9 cellular contexts compared by ENCODE assay signal in genomic region chr7:150977382-150978135, GRCh38. TPM values are rescaled to one million over a fixed set of nuclear protein-coding genes. Genes with fewer than 3 reads are reported as not detected.
DNase-seq lines count a peak whose midpoint lies in the region; ATAC-seq, FAIRE-seq and TF ChIP-seq lines count a peak whose summit lies in the region.
"Had no signal": no experiment of that assay in that cellular context is flagged by ENCODE, and none has a peak within 500 bp of the region (broad histone marks: within the 10 kb centered on the region; RNA-seq: fewer than 3 reads in every experiment).

No MANE protein-coding gene starts in this region.

- peaks cover 21% of the 10 kb centered on the region for H3K23me2 ChIP-seq in H1 (ENCODE audit: low read depth, low read length)

- no peak for TF ChIP-seq POLR2A in H1 (IDR thresholded peaks at IDR 0.05; ENCODE audit: control extremely low read depth in 1 of 2, low read depth in 2 of 2, low read length in 2 of 2)

- TF ChIP-seq CTCF in H1 (IDR thresholded peaks at IDR 0.05; ENCODE audit: control extremely low read depth in 1 of 3, insufficient read depth in 1 of 3, low read depth in 1 of 3, low read length in 3 of 3) (no peak), parathyroid adenoma (IDR thresholded peaks at IDR 0.05) (no peak)

- POLR2A ChIA-PET in H1 (lab: Charles Lee; ENCODE audit: partially characterized antibody): interaction anchor here (0.5 to 1.4 kb wide), 6 partner anchors 11 to 633 kb away, joined by 3 to 6 read pairs (median 4); no protein-coding TSS in a partner anchor

- no peaks in the 10 kb centered on the region; the same call in 1 of the 2 replicates for H3K79me1 ChIP-seq in H1 (ENCODE audit: low read depth, low read length)

- no peak overlapping the region for H3K4ac ChIP-seq in H1 (replicated peaks; ENCODE audit: insufficient read length, low read depth, low read length)

- H4K5ac ChIP-seq in H1 (ENCODE audit: insufficient read length, low read depth, low read length): no peak overlapping the region

- no peak overlapping the region for H2BK20ac ChIP-seq in H1 (ENCODE audit: low read length)

- peaks cover 2 to 9% of the 10 kb centered on the region in 2 experiments for H4K20me1 ChIP-seq in H1 (replicated peaks in 1 of 2; ENCODE audit: control insufficient read depth in 1 of 2, insufficient read depth in 2 of 2, low read length in 2 of 2)

- peak; percentile 59 for DNase-seq in NCI-H146 (lab: John Stamatoyannopoulos, UW)
- DNase-seq in NCI-H146 treated with DMSO at 0.1 percent for 48 hours (lab: John Stamatoyannopoulos, UW; ENCODE audit: unreplicated experiment): no peak
- DNase-seq in NCI-H1092 (lab: John Stamatoyannopoulos, UW): peak; percentile 36
- DNase-seq in H1 (ENCODE audit: low read depth in 1 of 2, low spot score in 2 of 2): no peak
- no peak for DNase-seq in NAMALWA (ENCODE audit: low spot score)

- H3K79me2 ChIP-seq in H1 (ENCODE audit: control insufficient read depth in 1 of 2, insufficient read depth in 2 of 2, low read length in 2 of 2) (no peaks in the 10 kb centered on the region), parathyroid adenoma (no peaks in the 10 kb centered on the region)

- H3K9me3 ChIP-seq in H1 (ENCODE audit: insufficient read depth in 2 of 2, low read depth in 1 of 2, low read length in 1 of 2) (no peaks in the 10 kb centered on the region), parathyroid adenoma (ENCODE audit: control insufficient read depth, low read length) (no peaks in the 10 kb centered on the region)

- no peak overlapping the region for H2BK5ac ChIP-seq in H1 (ENCODE audit: low read depth, low read length)

- CTCF ChIA-PET in H1 (lab: Charles Lee; ENCODE audit: partially characterized antibody): interaction anchor here (0.8 to 27.0 kb wide), 4 partner anchors 9 to 133 kb away, joined by 4 to 797 read pairs (median 8); no protein-coding TSS in a partner anchor

- H3K4me3 ChIP-seq in H1 (ENCODE audit: extremely low read depth in 1 of 4, insufficient read depth in 2 of 4, low read depth in 3 of 4, low read length in 4 of 4): peak overlapping the region; percentile 35 to 60 (median 42)
- peak overlapping the region; percentile 61 for H3K4me3 ChIP-seq in parathyroid adenoma (ENCODE audit: low read depth, low read length)

- H2BK15ac ChIP-seq in H1 (ENCODE audit: low read length): peak overlapping the region; percentile 98; the same call in 1 of the 2 replicates

- no peak for FAIRE-seq in H1 (lab: Jason Lieb, UNC)

- 48% methylated on average over 5 of the region's 65 CpGs; no CpG with 5 or more reads in 1 of the 2 experiments for WGBS in H1 (ENCODE audit: extremely low coverage in 1 of 2, insufficient coverage in 1 of 2, insufficient read length in 1 of 2, insufficient replicate concordance in 2 of 2, low coverage in 1 of 2, low lambda C conversion rate in 2 of 2, missing lambda C conversion rate in 1 of 2), 2 experiments

- peak overlapping the region; percentile 84 to 97 for H3K4me2 ChIP-seq in H1 (ENCODE audit: insufficient read depth in 1 of 2, low read depth in 2 of 2, low read length in 2 of 2)
- peak overlapping the region; percentile 65 for H3K4me2 ChIP-seq in parathyroid adenoma (ENCODE audit: low read length)

- no peak for TF ChIP-seq RAD21 in H1 (IDR thresholded peaks at IDR 0.05 in 1 of 2, conservative IDR thresholded peaks at IDR 0.05 in 1 of 2; ENCODE audit: low read depth in 2 of 2, low read length in 2 of 2)

- ATAC-seq in HG03280 (IDR thresholded peaks at IDR 0.05; ENCODE audit: unreplicated experiment) (no peak), HG03520 (IDR thresholded peaks at IDR 0.05; ENCODE audit: unreplicated experiment) (no peak)

- peak overlapping the region; percentile 83 for H4K91ac ChIP-seq in H1 (replicated peaks; ENCODE audit: insufficient read length, low read length)

- H3K27ac ChIP-seq in H1 (ENCODE audit: low read depth, low read length) (no peak overlapping the region), parathyroid adenoma (peak overlapping the region; percentile 99)

- H3K36me3 ChIP-seq in H1 (ENCODE audit: control insufficient read depth in 2 of 4, insufficient read depth in 4 of 4, low read length in 3 of 4) (no peaks in the 10 kb centered on the region), parathyroid adenoma (ENCODE audit: control insufficient read depth, insufficient read depth, low read length) (no peaks in the 10 kb centered on the region)

- H3K14ac ChIP-seq in H1 (ENCODE audit: insufficient read length): no peak overlapping the region

- H3K9ac ChIP-seq in H1 (replicated peaks in 1 of 4; ENCODE audit: extremely low read depth in 1 of 4, low read depth in 3 of 4, low read length in 3 of 4) (no peak overlapping the region), parathyroid adenoma (no peak overlapping the region)

- H3K27me3 ChIP-seq in H1 (replicated peaks in 1 of 4; ENCODE audit: control insufficient read depth in 3 of 4, extremely low read depth in 1 of 4, insufficient read depth in 3 of 4, low read length in 3 of 4) (peaks cover 2 to 34% (median 28%) of the 10 kb centered on the region in 4 experiments), parathyroid adenoma (ENCODE audit: control insufficient read depth, insufficient read depth, low read length) (no peaks in the 10 kb centered on the region)

- no peak overlapping the region for H3K23ac ChIP-seq in H1 (ENCODE audit: insufficient read length)

- H3K56ac ChIP-seq in H1 (replicated peaks; ENCODE audit: insufficient read length, low read depth, low read length): no peak overlapping the region

- no peak overlapping the region; the same call in 1 of the 2 replicates for H4K8ac ChIP-seq in H1 (ENCODE audit: extremely low read depth, insufficient read depth, low read length)

- peaks cover 11 to 41% (median 33%) of the 10 kb centered on the region in 4 experiments for H3K4me1 ChIP-seq in H1 (replicated peaks in 1 of 4; ENCODE audit: control insufficient read depth in 3 of 4, insufficient read depth in 4 of 4, low read length in 3 of 4)
- H3K4me1 ChIP-seq in parathyroid adenoma: peaks cover 28% of the 10 kb centered on the region

- TF ChIP-seq EP300 in H1 (IDR thresholded peaks at IDR 0.05; ENCODE audit: borderline replicate concordance in 1 of 2, low read depth in 2 of 2, low read length in 2 of 2): no peak

- H2AFZ ChIP-seq in H1 (ENCODE audit: low read length) (no peak overlapping the region), parathyroid adenoma (no peak overlapping the region)

- no peak overlapping the region; the same call in 1 of the 2 replicates for H3K18ac ChIP-seq in H1 (ENCODE audit: extremely low read depth, low read length)

- no peak overlapping the region for H2BK120ac ChIP-seq in H1 (replicated peaks; ENCODE audit: low read depth, low read length)

- peak overlapping the region; percentile 20; the same call in 1 of the 2 replicates for H2BK12ac ChIP-seq in H1 (ENCODE audit: low read depth, low read length)

- no peak overlapping the region for H2AK5ac ChIP-seq in H1 (ENCODE audit: low read depth, low read length)

TF ChIP-seq in H1, 55 proteins besides CTCF, POLR2A, EP300 and RAD21:
- peak; percentile 6; the same call in 1 of the 2 replicates for TF ChIP-seq PHF8 (conservative IDR thresholded peaks at IDR 0.05; ENCODE audit: low read depth, low read length)
- TF ChIP-seq BACH1 (IDR thresholded peaks at IDR 0.05; ENCODE audit: low read length): no peak

RNA-seq across cellular contexts. Expression of gene KCNH2, which starts 0.6 kb away (rescaled TPM):
- total RNA-seq in H1 (2021; fragmentation: NEBNext Ultra II Directional; extraction: Animal tissue kit (Norgen Biotek cat#: 25700)): 7.7 and 8.0 TPM in 2 replicates
- 15.0 and 20.5 TPM in 2 replicates for polyA plus RNA-seq in H1 (2011; rRNA removed)
- polyA plus RNA-seq in H1 (2011; cell fraction: cytosol; rRNA removed): 13.4 TPM
- 23.6 TPM for polyA plus RNA-seq in H1 (2011; cell fraction: nucleus; rRNA removed)
- polyA plus RNA-seq in H1 (2012, experiment 1 of 2): 5.5 to 12.1 TPM (median 10.4 TPM) in 4 replicates
- polyA plus RNA-seq in H1 (2012, experiment 2 of 2): 7.6 TPM
- 7.6 TPM for polyA plus RNA-seq in H1 (2013, experiment 1 of 2)
- 7.2 TPM for polyA plus RNA-seq in H1 (2013, experiment 2 of 2)
- 8.9 and 10.2 TPM in 2 replicates for polyA minus RNA-seq in H1 (2011; rRNA and poly(A)+ RNA removed)
- 9.5 TPM for polyA minus RNA-seq in H1 (2011; cell fraction: cytosol; rRNA and poly(A)+ RNA removed)
- 7.0 TPM for polyA minus RNA-seq in H1 (2011; cell fraction: nucleus; rRNA and poly(A)+ RNA removed)

RNA-seq across cellular contexts. Expression of gene NOS3, which starts 13.3 kb away (rescaled TPM):
- 4.4 and 4.7 TPM in 2 replicates for total RNA-seq in H1 (2021; fragmentation: NEBNext Ultra II Directional; extraction: Animal tissue kit (Norgen Biotek cat#: 25700))
- 16.2 and 20.9 TPM in 2 replicates for polyA plus RNA-seq in H1 (2011; rRNA removed)
- polyA plus RNA-seq in H1 (2011; cell fraction: cytosol; rRNA removed): 8.1 TPM
- polyA plus RNA-seq in H1 (2011; cell fraction: nucleus; rRNA removed): 12.6 TPM
- 4.2 to 10.6 TPM (median 8.1 TPM) in 4 replicates for polyA plus RNA-seq in H1 (2012, experiment 1 of 2)
- 5.2 TPM for polyA plus RNA-seq in H1 (2012, experiment 2 of 2)
- 4.2 TPM for polyA plus RNA-seq in H1 (2013, experiment 1 of 2)
- polyA plus RNA-seq in H1 (2013, experiment 2 of 2): 3.5 TPM
- polyA minus RNA-seq in H1 (2011; rRNA and poly(A)+ RNA removed): 5.4 and 6.9 TPM in 2 replicates
- polyA minus RNA-seq in H1 (2011; cell fraction: cytosol; rRNA and poly(A)+ RNA removed): 7.7 TPM
- polyA minus RNA-seq in H1 (2011; cell fraction: nucleus; rRNA and poly(A)+ RNA removed): 10.1 TPM

RNA-seq across cellular contexts. Expression of gene ATG9B, which starts 46.7 kb away (rescaled TPM):
- total RNA-seq in H1 (2021; fragmentation: NEBNext Ultra II Directional; extraction: Animal tissue kit (Norgen Biotek cat#: 25700)): 2.3 and 2.6 TPM in 2 replicates
- polyA plus RNA-seq in H1 (2011; rRNA removed): 1.4 and 2.7 TPM in 2 replicates
- 2.7 TPM for polyA plus RNA-seq in H1 (2011; cell fraction: cytosol; rRNA removed)
- 6.4 TPM for polyA plus RNA-seq in H1 (2011; cell fraction: nucleus; rRNA removed)
- polyA plus RNA-seq in H1 (2012, experiment 1 of 2): 2.7 to 4.3 TPM (median 3.1 TPM) in 4 replicates
- 0.79 TPM for polyA plus RNA-seq in H1 (2012, experiment 2 of 2)
- polyA plus RNA-seq in H1 (2013, experiment 1 of 2): 1.7 TPM
- 1.8 TPM for polyA plus RNA-seq in H1 (2013, experiment 2 of 2)
- polyA minus RNA-seq in H1 (2011; rRNA and poly(A)+ RNA removed): 0.19 and 0.51 TPM in 2 replicates
- 0.88 TPM for polyA minus RNA-seq in H1 (2011; cell fraction: cytosol; rRNA and poly(A)+ RNA removed)
- polyA minus RNA-seq in H1 (2011; cell fraction: nucleus; rRNA and poly(A)+ RNA removed): 0.60 TPM
- total RNA-seq: subcutaneous adipose tissue had no signal

RNA-seq across cellular contexts. Expression of gene ABCB8, which starts 50.7 kb away (rescaled TPM):
- total RNA-seq in H1 (2021; fragmentation: NEBNext Ultra II Directional; extraction: Animal tissue kit (Norgen Biotek cat#: 25700)): 22.2 and 27.0 TPM in 2 replicates
- polyA plus RNA-seq in H1 (2011; rRNA removed): 17.7 and 26.0 TPM in 2 replicates
- polyA plus RNA-seq in H1 (2011; cell fraction: cytosol; rRNA removed): 16.7 TPM
- 52.2 TPM for polyA plus RNA-seq in H1 (2011; cell fraction: nucleus; rRNA removed)
- 14.8 to 21.8 TPM (median 19.6 TPM) in 4 replicates for polyA plus RNA-seq in H1 (2012, experiment 1 of 2)
- polyA plus RNA-seq in H1 (2012, experiment 2 of 2): 15.8 TPM
- 16.5 TPM for polyA plus RNA-seq in H1 (2013, experiment 1 of 2)
- 15.7 TPM for polyA plus RNA-seq in H1 (2013, experiment 2 of 2)
- polyA minus RNA-seq in H1 (2011; rRNA and poly(A)+ RNA removed): 17.2 and 19.5 TPM in 2 replicates
- 12.2 TPM for polyA minus RNA-seq in H1 (2011; cell fraction: cytosol; rRNA and poly(A)+ RNA removed)
- 28.9 TPM for polyA minus RNA-seq in H1 (2011; cell fraction: nucleus; rRNA and poly(A)+ RNA removed)

Comparison
In these comparisons a context has a peak if more than half of its experiments do, and no peak if none do; other contexts are left out.
1. DNase-seq: peak in NCI-H146 (single experiment) and NCI-H1092 (single experiment); none in NCI-H146 treated with DMSO at 0.1 percent for 48 hours (single experiment), H1 (0 of 2) and NAMALWA (single experiment).